In genomic region chr11:77557553-77557952, GRCh38 we compare ENCODE assay signal across 8 cellular contexts. TPM values are rescaled to one million over a fixed set of nuclear protein-coding genes. Genes with fewer than 3 reads are reported as not detected.
A peak's percentile ranks its signal among the peaks of the same experiment; 100 is the strongest.
DNase-seq lines count a peak whose midpoint lies in the region; ATAC-seq and TF ChIP-seq lines count a peak whose summit lies in the region.

No MANE protein-coding gene starts in this region.

- CTCF ChIA-PET in AG04450 (lab: Charles Lee), result interaction anchor here (0.8 to 3.1 kb wide), 2 partner anchors 9 to 55 kb away, joined by 3 to 31 read pairs; no protein-coding TSS in a partner anchor

- peaks cover 2% of the 10 kb centered on the region for H3K9me3 Mint-ChIP-seq in activated T-helper 17 cell treated with anti-CD3 and anti-CD28 coated beads, Interleukin-2, amount 50 U/mL, for 72 hours
- no peaks in the 10 kb centered on the region for H3K9me3 Mint-ChIP-seq in stimulated activated effector memory CD8-positive, alpha-beta T cell treated with anti-CD3 and anti-CD28 coated beads, Interleukin-12 subunit alpha, Interleukin-12 subunit beta, amount 100 ng/mL, for 72 hours

- DNase-seq in AG04450 (ENCODE audit: low read depth, low spot score) (no peak), GM23248 (peak; percentile 12), fibroblast of lung (ENCODE audit: low read depth in 2 of 2) (peak; percentile 14 to 21), T-helper 9 cell (no peak)
- no peak for DNase-seq in stimulated activated effector memory CD8-positive, alpha-beta T cell treated with anti-CD3 and anti-CD28 coated beads, Interleukin-12 subunit alpha, Interleukin-12 subunit beta, amount 100 ng/mL, for 72 hours (ENCODE audit: low spot score in 2 of 2)
- DNase-seq in stimulated activated CD4-positive, alpha-beta T cell treated with anti-CD3 and anti-CD28 coated beads, Interleukin-1b, Interleukin-23, amount 100 ng/mL, for 48 hours, result no peak

- no peak overlapping the region for H3K27ac ChIP-seq in AG04450 (ENCODE audit: low read depth, low read length)
- no peak overlapping the region for H3K27ac ChIP-seq in GM23248
- no peak overlapping the region for H3K27ac ChIP-seq in OCI-LY1 (ENCODE audit: low read depth, low read length, poor library complexity, severe bottlenecking)
- H3K27ac ChIP-seq in fibroblast of lung (ENCODE audit: insufficient read depth, low read length), result no peak overlapping the region

- ATAC-seq in activated T-helper 17 cell treated with anti-CD3 and anti-CD28 coated beads, Interleukin-2, amount 50 U/mL, for 72 hours (replicated peaks), result no peak
- ATAC-seq in stimulated activated effector memory CD8-positive, alpha-beta T cell treated with anti-CD3 and anti-CD28 coated beads, Interleukin-12 subunit alpha, Interleukin-12 subunit beta, amount 100 ng/mL, for 72 hours, result no peak

- H3K4me1 ChIP-seq in GM23248 (ENCODE audit: insufficient read depth) (peaks cover 17% of the 10 kb centered on the region), OCI-LY1 (ENCODE audit: insufficient read depth, low read length, severe bottlenecking) (no peaks in the 10 kb centered on the region), fibroblast of lung (ENCODE audit: control insufficient read depth, extremely low read depth, insufficient read depth, low read length) (peaks cover 10% of the 10 kb centered on the region)

- H3K9me3 ChIP-seq in AG04450 (ENCODE audit: control insufficient read depth, insufficient read depth, low read length) (no peaks in the 10 kb centered on the region), GM23248 (ENCODE audit: low read depth) (no peaks in the 10 kb centered on the region), OCI-LY1 (ENCODE audit: low read length) (no peaks in the 10 kb centered on the region), fibroblast of lung (ENCODE audit: control insufficient read depth, insufficient read depth, low read depth, low read length) (no peaks in the 10 kb centered on the region)

- H3K9ac ChIP-seq in GM23248 (no peak overlapping the region), OCI-LY1 (ENCODE audit: low read length) (no peak overlapping the region), fibroblast of lung (ENCODE audit: insufficient read depth, low read length) (no peak overlapping the region)

- H3K4me1 Mint-ChIP-seq in activated T-helper 17 cell treated with anti-CD3 and anti-CD28 coated beads, Interleukin-2, amount 50 U/mL, for 72 hours, result no peaks in the 10 kb centered on the region
- no peaks in the 10 kb centered on the region for H3K4me1 Mint-ChIP-seq in stimulated activated effector memory CD8-positive, alpha-beta T cell treated with anti-CD3 and anti-CD28 coated beads, Interleukin-12 subunit alpha, Interleukin-12 subunit beta, amount 100 ng/mL, for 72 hours

- POLR2A ChIA-PET in AG04450 (lab: Yijun Ruan, JAX), result interaction anchor here (0.7 kb wide), 1 partner anchor 431 kb away, joined by 3 read pairs; no protein-coding TSS in a partner anchor

- H3K4me3 Mint-ChIP-seq in activated T-helper 17 cell treated with anti-CD3 and anti-CD28 coated beads, Interleukin-2, amount 50 U/mL, for 72 hours, result no peak overlapping the region
- H3K4me3 Mint-ChIP-seq in stimulated activated effector memory CD8-positive, alpha-beta T cell treated with anti-CD3 and anti-CD28 coated beads, Interleukin-12 subunit alpha, Interleukin-12 subunit beta, amount 100 ng/mL, for 72 hours, result no peak overlapping the region

- H3K36me3 ChIP-seq in GM23248 (ENCODE audit: low read depth) (no peaks in the 10 kb centered on the region), OCI-LY1 (ENCODE audit: insufficient read depth, low read length) (no peaks in the 10 kb centered on the region), fibroblast of lung (ENCODE audit: control insufficient read depth, insufficient read depth, low read length) (no peaks in the 10 kb centered on the region)

- TF ChIP-seq CTCF in AG04450 (IDR thresholded peaks at IDR 0.05; ENCODE audit: low read depth, low read length), result 0 out of 2 replicates have a peak, but pooled peaks have one; percentile 10
- peak; percentile 47; the same call in 1 of the 2 replicates for TF ChIP-seq CTCF in OCI-LY1 (IDR thresholded peaks at IDR 0.05; ENCODE audit: low read length)
- TF ChIP-seq CTCF in fibroblast of lung (conservative IDR thresholded peaks at IDR 0.05 in 1 of 2, IDR thresholded peaks at IDR 0.05 in 1 of 2; ENCODE audit: low read depth in 1 of 2, low read length in 2 of 2), result peak in 1 of 2 donors; percentile 36

- no peaks in the 10 kb centered on the region for H3K36me3 Mint-ChIP-seq in activated T-helper 17 cell treated with anti-CD3 and anti-CD28 coated beads, Interleukin-2, amount 50 U/mL, for 72 hours (ENCODE audit: low read depth)
- no peaks in the 10 kb centered on the region for H3K36me3 Mint-ChIP-seq in stimulated activated effector memory CD8-positive, alpha-beta T cell treated with anti-CD3 and anti-CD28 coated beads, Interleukin-12 subunit alpha, Interleukin-12 subunit beta, amount 100 ng/mL, for 72 hours

- H3K9me2 ChIP-seq in GM23248 (ENCODE audit: insufficient read depth) (no peaks in the 10 kb centered on the region), OCI-LY1 (ENCODE audit: low read depth, low read length) (no peaks in the 10 kb centered on the region)

- no peak overlapping the region for H3K4me3 ChIP-seq in AG04450 (ENCODE audit: low read depth, low read length)
- no peak overlapping the region for H3K4me3 ChIP-seq in GM23248
- H3K4me3 ChIP-seq in OCI-LY1 (ENCODE audit: low read depth, low read length, poor library complexity, severe bottlenecking), result no peak overlapping the region
- H3K4me3 ChIP-seq in fibroblast of lung (replicated peaks in 1 of 4; ENCODE audit: control extremely low read depth in 1 of 4, insufficient read depth in 1 of 4, low read depth in 3 of 4, low read length in 4 of 4), result no peak overlapping the region

- no peak overlapping the region for H3K4me2 ChIP-seq in GM23248 (ENCODE audit: unreplicated experiment)
- H3K4me2 ChIP-seq in OCI-LY1 (ENCODE audit: low read length), result no peak overlapping the region
- no peak overlapping the region for H3K4me2 ChIP-seq in fibroblast of lung (ENCODE audit: extremely low read depth, insufficient read depth, low read length)

- no peaks in the 10 kb centered on the region for H3K79me2 ChIP-seq in GM23248 (ENCODE audit: insufficient read depth)
- H3K79me2 ChIP-seq in OCI-LY1 (ENCODE audit: insufficient read depth, low read length), result no peaks in the 10 kb centered on the region
- H3K79me2 ChIP-seq in fibroblast of lung (ENCODE audit: control insufficient read depth, insufficient read depth, low read length), result no peaks in the 10 kb centered on the region

- no peak overlapping the region for H3K27ac Mint-ChIP-seq in activated T-helper 17 cell treated with anti-CD3 and anti-CD28 coated beads, Interleukin-2, amount 50 U/mL, for 72 hours
- H3K27ac Mint-ChIP-seq in stimulated activated effector memory CD8-positive, alpha-beta T cell treated with anti-CD3 and anti-CD28 coated beads, Interleukin-12 subunit alpha, Interleukin-12 subunit beta, amount 100 ng/mL, for 72 hours, result no peak overlapping the region

- no peaks in the 10 kb centered on the region for H3K27me3 Mint-ChIP-seq in activated T-helper 17 cell treated with anti-CD3 and anti-CD28 coated beads, Interleukin-2, amount 50 U/mL, for 72 hours

- H3K27me3 ChIP-seq in AG04450 (ENCODE audit: control insufficient read depth, insufficient read depth, low read length) (no peaks in the 10 kb centered on the region), GM23248 (replicated peaks; ENCODE audit: insufficient read depth) (no peaks in the 10 kb centered on the region), OCI-LY1 (ENCODE audit: insufficient read depth, low read length) (no peaks in the 10 kb centered on the region; the same call in 1 of the 2 replicates), fibroblast of lung (ENCODE audit: control insufficient read depth, insufficient read depth, low read length) (no peaks in the 10 kb centered on the region)

- 80 to 81% methylated on average over 5 of the region's 5 CpGs for WGBS in GM23248 (ENCODE audit: low coverage in 1 of 2, low lambda C conversion rate in 2 of 2, missing lambda C conversion rate in 2 of 2), 2 experiments

- no peaks in the 10 kb centered on the region for H4K20me1 ChIP-seq in GM23248 (ENCODE audit: insufficient read depth)
- H4K20me1 ChIP-seq in OCI-LY1 (ENCODE audit: insufficient read depth, low read length), result no peaks in the 10 kb centered on the region
- no peaks in the 10 kb centered on the region for H4K20me1 ChIP-seq in fibroblast of lung (ENCODE audit: control insufficient read depth, extremely low read depth, insufficient read depth, low read length)

- in situ Hi-C loops in GM23248 (cut with MboI), result loop anchor here (10.0 kb wide), 2 partner anchors 373 to 433 kb away; partner anchors contain the start of gene MYO7A

- H2AFZ ChIP-seq in GM23248, result no peak overlapping the region
- H2AFZ ChIP-seq in OCI-LY1 (ENCODE audit: low read length), result no peak overlapping the region
- H2AFZ ChIP-seq in fibroblast of lung (ENCODE audit: low read length), result no peak overlapping the region

- H3F3A ChIP-seq in GM23248 (ENCODE audit: insufficient read depth), result peaks cover 20% of the 10 kb centered on the region
- H3F3A ChIP-seq in OCI-LY1 (ENCODE audit: insufficient read depth, low read length), result no peaks in the 10 kb centered on the region

RNA-seq across cellular contexts. Expression of gene AQP11, which starts 32.2 kb away (rescaled TPM):
- polyA plus RNA-seq in AG04450 (2011; rRNA removed), result 1.6 and 2.0 TPM in 2 replicates
- polyA minus RNA-seq in AG04450 (2011; rRNA and poly(A)+ RNA removed), result 1.0 and 1.9 TPM in 2 replicates
- 0.43 and 2.9 TPM in 2 replicates for total RNA-seq in GM23248 (2014; rRNA removed; shearing (Covaris generic))
- polyA plus RNA-seq in GM23248 (2016; fragmentation: Nextera tagmentation; extraction: Ambion mirVana), result 0.80 and 1.1 TPM in 2 replicates
- 7.4 and 11.2 TPM in 2 replicates for total RNA-seq in fibroblast of lung
- polyA plus RNA-seq in fibroblast of lung, result 1.3 and 1.6 TPM in 2 replicates
- 1.4 and 2.3 TPM in 2 replicates for polyA plus RNA-seq in fibroblast of lung (2012)
- 2.6 and 2.7 TPM in 2 replicates for polyA minus RNA-seq in fibroblast of lung (ENCODE audit: low replicate concordance)
- total RNA-seq in activated T-helper 17 cell treated with anti-CD3 and anti-CD28 coated beads, Interleukin-2, amount 50 U/mL, for 72 hours, result under 1 TPM; 0.48 to 0.98 TPM

Comparison
In these comparisons a context has a peak if more than half of its experiments do, and no peak if none do; other contexts are left out.
1. DNase-seq: peak in GM23248 (single experiment) and fibroblast of lung (2 of 2); none in AG04450 (single experiment), T-helper 9 cell (single experiment), stimulated activated effector memory CD8-positive, alpha-beta T cell treated with anti-CD3 and anti-CD28 coated beads, Interleukin-12 subunit alpha, Interleukin-12 subunit beta, amount 100 ng/mL, for 72 hours (0 of 2) and stimulated activated CD4-positive, alpha-beta T cell treated with anti-CD3 and anti-CD28 coated beads, Interleukin-1b, Interleukin-23, amount 100 ng/mL, for 48 hours (single experiment).